In genomic region chr15:78768096-78768495, GRCh38 we compare ENCODE assay signal across 17 cellular contexts. TPM values are rescaled to one million over a fixed set of nuclear protein-coding genes. Genes with fewer than 3 reads are reported as not detected.
DNase-seq lines count a peak whose midpoint lies in the region; ATAC-seq, FAIRE-seq and TF ChIP-seq lines count a peak whose summit lies in the region.
"Had no signal": no experiment of that assay in that cellular context is flagged by ENCODE, and none has a peak within 500 bp of the region (broad histone marks: within the 10 kb centered on the region; RNA-seq: fewer than 3 reads in every experiment).

No MANE protein-coding gene starts in this region.

- peaks cover 6% of the 10 kb centered on the region for H3K36me3 Mint-ChIP-seq in mesothelial cell of epicardium

- H3K14ac ChIP-seq in H1 (ENCODE audit: insufficient read length), result no peak overlapping the region

- no peaks in the 10 kb centered on the region for H3K27me3 ChIP-seq in H1 (replicated peaks in 1 of 4; ENCODE audit: control insufficient read depth in 3 of 4, extremely low read depth in 1 of 4, insufficient read depth in 3 of 4, low read length in 3 of 4)
- H3K27me3 ChIP-seq in upper lobe of right lung, result no peaks in the 10 kb centered on the region

- no peak overlapping the region for H4K5ac ChIP-seq in H1 (ENCODE audit: insufficient read length, low read depth, low read length)

- 0 out of 7 replicates have a peak overlapping the region, but pooled peaks of 1 of the 4 experiments have one; percentile 21 for H3K9ac ChIP-seq in H1 (replicated peaks in 1 of 4; ENCODE audit: extremely low read depth in 1 of 4, low read depth in 3 of 4, low read length in 3 of 4)
- H3K9ac ChIP-seq: GM23248 had no signal

- H3K9me3 Mint-ChIP-seq in mesothelial cell of epicardium, result no peaks in the 10 kb centered on the region

- peaks cover 0 to 2% of the 10 kb centered on the region in 2 experiments for H4K20me1 ChIP-seq in H1 (replicated peaks in 1 of 2; ENCODE audit: control insufficient read depth in 1 of 2, insufficient read depth in 2 of 2, low read length in 2 of 2)

- no peak overlapping the region for H2BK20ac ChIP-seq in H1 (ENCODE audit: low read length)

- H3K4me3 ChIP-seq in H1 (ENCODE audit: extremely low read depth in 1 of 4, insufficient read depth in 2 of 4, low read depth in 3 of 4, low read length in 4 of 4), result no peak overlapping the region
- H3K4me3 ChIP-seq in upper lobe of right lung, result no peak overlapping the region
- H3K4me3 ChIP-seq: GM12878, GM23248, K562 had no signal

- H2AK5ac ChIP-seq in H1 (ENCODE audit: low read depth, low read length), result 0 out of 2 replicates have a peak overlapping the region, but pooled peaks have one; percentile 39

- TF ChIP-seq EP300 in H1 (IDR thresholded peaks at IDR 0.05; ENCODE audit: borderline replicate concordance in 1 of 2, low read depth in 2 of 2, low read length in 2 of 2), result no peak

- no peak for TF ChIP-seq RAD21 in H1 (IDR thresholded peaks at IDR 0.05 in 1 of 2, conservative IDR thresholded peaks at IDR 0.05 in 1 of 2; ENCODE audit: low read depth in 2 of 2, low read length in 2 of 2)

- no peak overlapping the region for H3K18ac ChIP-seq in H1 (ENCODE audit: extremely low read depth, low read length)

- no peak overlapping the region; the same call in 1 of the 2 replicates for H3K27ac ChIP-seq in H1 (ENCODE audit: low read depth, low read length)
- H3K27ac ChIP-seq in upper lobe of right lung, result no peak overlapping the region
- H3K27ac ChIP-seq: GM23248 had no signal

- H3K23ac ChIP-seq in H1 (ENCODE audit: insufficient read length), result no peak overlapping the region

- H4K8ac ChIP-seq in H1 (ENCODE audit: extremely low read depth, insufficient read depth, low read length), result no peak overlapping the region; the same call in 1 of the 2 replicates

- CTCF ChIA-PET in H1 (lab: Charles Lee; ENCODE audit: partially characterized antibody), result interaction anchor here (1.0 to 2.1 kb wide), 3 partner anchors 28 to 147 kb away, joined by 3 to 6 read pairs (median 6); partner anchors contain the start of gene CHRNA3

- 81% methylated on average over 7 of the region's 13 CpGs; no CpG with 5 or more reads in 1 of the 2 experiments for whole genome bisulfite sequencing in H1 (ENCODE audit: extremely low coverage in 1 of 2, insufficient coverage in 1 of 2, insufficient read length in 1 of 2, insufficient replicate concordance in 2 of 2, low coverage in 1 of 2, low lambda C conversion rate in 2 of 2, missing lambda C conversion rate in 1 of 2), 2 experiments

- no peaks in the 10 kb centered on the region for H3K79me1 ChIP-seq in H1 (ENCODE audit: low read depth, low read length)

- DNase-seq in cardiac septum (ENCODE audit: low spot score), result peak; percentile 63
- DNase-seq in Right ventricle myocardium superior, result no peak
- DNase-seq in H1 (ENCODE audit: low read depth in 1 of 2, low spot score in 2 of 2), result no peak
- DNase-seq in mesothelial cell of epicardium (ENCODE audit: low spot score in 2 of 2, unreplicated experiment in 2 of 2), result no peak
- peak; percentile 40 for DNase-seq in upper lobe of right lung
- no peak for DNase-seq in NCI-H1694 (lab: John Stamatoyannopoulos, UW)
- DNase-seq in Ammon's horn (ENCODE audit: low spot score), result no peak
- DNase-seq in putamen (ENCODE audit: low spot score), result no peak
- DNase-seq: C1 segment of cervical spinal cord, DND-41, GM23248, NCI-H187 treated with DMSO at 0.1 percent for 48 hours, NCI-H526 treated with DMSO at 0.1 percent for 48 hours had no signal

- H2BK120ac ChIP-seq in H1 (replicated peaks; ENCODE audit: low read depth, low read length), result no peak overlapping the region

- FAIRE-seq in H1 (lab: Jason Lieb, UNC), result no peak
- FAIRE-seq: G401.6, GM12878, GM18507, K562 had no signal

- H3K4me2 ChIP-seq in H1 (ENCODE audit: insufficient read depth in 1 of 2, low read depth in 2 of 2, low read length in 2 of 2), result peak overlapping the region in 1 of 2 experiments; percentile 21; a peak in 1 of 4 replicates

- H3K9me3 ChIP-seq in H1 (ENCODE audit: insufficient read depth in 2 of 2, low read depth in 1 of 2, low read length in 1 of 2), result no peaks in the 10 kb centered on the region
- H3K9me3 ChIP-seq in upper lobe of right lung, result no peaks in the 10 kb centered on the region

- TF ChIP-seq POLR2A in H1 (IDR thresholded peaks at IDR 0.05; ENCODE audit: control extremely low read depth in 1 of 2, low read depth in 2 of 2, low read length in 2 of 2), result no peak

- no peak overlapping the region for H3K4me3 Mint-ChIP-seq in mesothelial cell of epicardium

- no peaks in the 10 kb centered on the region for H3K79me2 ChIP-seq in H1 (ENCODE audit: control insufficient read depth in 1 of 2, insufficient read depth in 2 of 2, low read length in 2 of 2)

- H3K4me1 ChIP-seq in H1 (replicated peaks in 1 of 4; ENCODE audit: control insufficient read depth in 3 of 4, insufficient read depth in 4 of 4, low read length in 3 of 4) (peaks cover 0 to 14% (median 4%) of the 10 kb centered on the region in 4 experiments; a peak in 6 of 7 replicates), upper lobe of right lung (no peaks in the 10 kb centered on the region)

- H3K27ac Mint-ChIP-seq in mesothelial cell of epicardium, result peak overlapping the region; percentile 6

- no peaks in the 10 kb centered on the region for H3K23me2 ChIP-seq in H1 (ENCODE audit: low read depth, low read length)

- TF ChIP-seq CTCF in H1 (IDR thresholded peaks at IDR 0.05; ENCODE audit: control extremely low read depth in 1 of 3, insufficient read depth in 1 of 3, low read depth in 1 of 3, low read length in 3 of 3) (no peak), mesothelial cell of epicardium (IDR thresholded peaks at IDR 0.05; ENCODE audit: unreplicated experiment) (no peak), upper lobe of right lung (IDR thresholded peaks at IDR 0.05) (no peak)

- no peak overlapping the region for H2BK12ac ChIP-seq in H1 (ENCODE audit: low read depth, low read length)

- H3K4me1 Mint-ChIP-seq in mesothelial cell of epicardium, result no peaks in the 10 kb centered on the region

- H3K4ac ChIP-seq in H1 (replicated peaks; ENCODE audit: insufficient read length, low read depth, low read length), result no peak overlapping the region

- H3K27me3 Mint-ChIP-seq in mesothelial cell of epicardium (ENCODE audit: low read depth), result no peaks in the 10 kb centered on the region

- no peak overlapping the region for H2AFZ ChIP-seq in H1 (ENCODE audit: low read length)
- H2AFZ ChIP-seq: GM23248 had no signal

- POLR2A ChIA-PET in H1 (lab: Charles Lee; ENCODE audit: partially characterized antibody), result no interaction called here

- no peak for ATAC-seq in Right ventricle myocardium superior (ENCODE audit: poor library complexity)
- ATAC-seq in upper lobe of right lung, result no peak
- ATAC-seq: GM12878, K562 had no signal

- H4K91ac ChIP-seq in H1 (replicated peaks; ENCODE audit: insufficient read length, low read length), result no peak overlapping the region

- intact Hi-C loops in cardiac septum (cut with DNase I) (no loop called here), Right ventricle myocardium superior (cut with DNase I) (no loop called here), upper lobe of right lung (cut with DNase I) (no loop called here)

- 0 out of 2 replicates have a peak overlapping the region, but pooled peaks have one; percentile 16 for H2BK5ac ChIP-seq in H1 (ENCODE audit: low read depth, low read length)

- no peak overlapping the region for H2BK15ac ChIP-seq in H1 (ENCODE audit: low read length)

- H3K56ac ChIP-seq in H1 (replicated peaks; ENCODE audit: insufficient read length, low read depth, low read length), result no peak overlapping the region

- H3K36me3 ChIP-seq in H1 (ENCODE audit: control insufficient read depth in 2 of 4, insufficient read depth in 4 of 4, low read length in 3 of 4) (peaks cover 0 to 4% (median 0%) of the 10 kb centered on the region in 4 experiments; a peak in 1 of 8 replicates), upper lobe of right lung (no peaks in the 10 kb centered on the region)

TF ChIP-seq in H1, 55 proteins besides CTCF, POLR2A, EP300 and RAD21:
- TF ChIP-seq SP2 (IDR thresholded peaks at IDR 0.05; ENCODE audit: low read length), result no peak

RNA-seq across cellular contexts. Expression of gene ADAMTS7, which starts 43.2 kb away (rescaled TPM):
- 17.8 TPM for total RNA-seq in cardiac septum
- 31.0 TPM for total RNA-seq in Right ventricle myocardium superior
- total RNA-seq in H1 (2021; fragmentation: NEBNext Ultra II Directional; extraction: Animal tissue kit (Norgen Biotek cat#: 25700)), result 43.1 and 45.2 TPM in 2 replicates
- polyA plus RNA-seq in H1 (2011; rRNA removed), result 27.9 and 54.6 TPM in 2 replicates
- polyA plus RNA-seq in H1 (2011; cell fraction: cytosol; rRNA removed), result 30.9 TPM
- 185 TPM for polyA plus RNA-seq in H1 (2011; cell fraction: nucleus; rRNA removed)
- polyA plus RNA-seq in H1 (2012, experiment 1 of 2), result 23.0 to 41.5 TPM (median 38.0 TPM) in 4 replicates
- polyA plus RNA-seq in H1 (2012, experiment 2 of 2), result 23.5 TPM
- 43.7 TPM for polyA plus RNA-seq in H1 (2013, experiment 1 of 2)
- polyA plus RNA-seq in H1 (2013, experiment 2 of 2), result 36.1 TPM
- polyA minus RNA-seq in H1 (2011; rRNA and poly(A)+ RNA removed), result 22.3 and 28.5 TPM in 2 replicates
- 29.9 TPM for polyA minus RNA-seq in H1 (2011; cell fraction: cytosol; rRNA and poly(A)+ RNA removed)
- polyA minus RNA-seq in H1 (2011; cell fraction: nucleus; rRNA and poly(A)+ RNA removed), result 54.6 TPM
- total RNA-seq in mesothelial cell of epicardium, result 98.7 to 101 TPM (median 99.2 TPM) in 3 replicates
- total RNA-seq in upper lobe of right lung, result 9.1 TPM

Comparison
In these comparisons a context has a peak if more than half of its experiments do, and no peak if none do; other contexts are left out.
1. DNase-seq: peak in cardiac septum (single experiment) and upper lobe of right lung (single experiment); none in Right ventricle myocardium superior (single experiment), H1 (0 of 2), mesothelial cell of epicardium (0 of 2), NCI-H1694 (single experiment), Ammon's horn (single experiment) and putamen (single experiment).